In the genomic region with DNA sequence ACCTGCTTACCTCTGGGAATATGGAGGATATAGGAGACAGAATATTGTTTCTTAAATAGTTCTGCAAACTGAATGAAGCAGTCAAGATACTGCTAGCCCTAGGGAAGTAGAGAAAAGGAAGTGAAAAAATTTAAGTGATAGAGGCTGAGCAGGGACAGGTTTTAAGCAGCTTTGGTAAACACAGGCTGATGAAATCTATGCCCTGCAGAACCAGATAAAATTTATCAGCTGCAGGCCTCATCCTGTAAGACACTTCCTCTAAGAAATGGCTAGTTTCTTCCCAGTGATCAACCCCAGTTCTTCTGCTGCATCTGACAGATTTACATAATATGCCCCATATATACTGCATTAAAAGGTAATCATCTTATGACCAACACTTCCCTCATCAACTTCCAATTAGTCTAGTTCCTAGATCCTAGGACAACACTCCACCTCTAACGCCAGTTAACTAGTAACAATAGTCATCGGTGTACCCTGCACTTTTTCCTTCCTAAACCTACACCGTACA, we compare ENCODE assay signal across 8 cellular contexts. TPM values are rescaled to one million over a fixed set of nuclear protein-coding genes. Genes with fewer than 3 reads are reported as not detected.
DNase-seq lines count a peak whose midpoint lies in the region; ATAC-seq, FAIRE-seq and TF ChIP-seq lines count a peak whose summit lies in the region.

No MANE protein-coding gene starts in this region.

- no peak for ATAC-seq in psoas muscle
- no peak for ATAC-seq in HG03139 (IDR thresholded peaks at IDR 0.05; ENCODE audit: unreplicated experiment)

- H3K27ac ChIP-seq in psoas muscle, result peak overlapping the region; percentile 95

- WGBS in psoas muscle, 3 donors, result 50 to 56% (median 55%) methylated on average over 3 of the region's 3 CpGs

- peak overlapping the region; percentile 86 for H3K4me3 ChIP-seq in psoas muscle

- H3K4me1 ChIP-seq in psoas muscle, result peaks cover 35% of the 10 kb centered on the region

- peaks cover 30% of the 10 kb centered on the region for H3K36me3 Mint-ChIP-seq in endothelial cell (ENCODE audit: low read depth, unreplicated experiment)

- TF ChIP-seq POLR2A in GM12891 (IDR thresholded peaks at IDR 0.05; ENCODE audit: low read depth, low read length), result no peak

- peaks cover 22% of the 10 kb centered on the region for H3K27me3 Mint-ChIP-seq in endothelial cell (ENCODE audit: unreplicated experiment)

- peaks cover 66% of the 10 kb centered on the region for H3K4me1 Mint-ChIP-seq in endothelial cell (ENCODE audit: unreplicated experiment)

- H3K27me3 ChIP-seq in psoas muscle (ENCODE audit: insufficient read depth in 3 of 3, low read length in 2 of 3), result no peaks in the 10 kb centered on the region

- intact Hi-C loops in psoas muscle (cut with DNase I) (loop anchor here (5.0 to 10.0 kb wide), 3 partner anchors 131 to 341 kb away; a partner anchor contains a TSS), posterior cingulate gyrus (cut with DNase I) (loop anchor here (2.0 to 10.0 kb wide), 2 partner anchors 32 to 338 kb away; a partner anchor contains a TSS)

- H3K36me3 ChIP-seq in psoas muscle (ENCODE audit: insufficient read depth in 1 of 2, low read depth in 1 of 2), result peaks cover 0 to 23% of the 10 kb centered on the region in 2 donors

- TF ChIP-seq CTCF in endothelial cell (IDR thresholded peaks at IDR 0.05; ENCODE audit: unreplicated experiment) (no peak), psoas muscle (IDR thresholded peaks at IDR 0.05) (no peak)

- peak overlapping the region; percentile 95 for H3K27ac Mint-ChIP-seq in endothelial cell (ENCODE audit: unreplicated experiment)

- H3K9me3 ChIP-seq in psoas muscle, result no peaks in the 10 kb centered on the region

- FAIRE-seq in GM12891 (lab: Jason Lieb, UNC), result no peak

- DNase-seq in GM12891 (ENCODE audit: insufficient read length, low spot score) (no peak), RPMI8226 (peak; percentile 52), endothelial cell (ENCODE audit: low spot score) (no peak), psoas muscle (no peak), hippocampal formation (lab: John Stamatoyannopoulos, UW) (no peak), AG08396 (ENCODE audit: low spot score) (no peak), posterior cingulate gyrus (no peak)

- peak overlapping the region; percentile 98 for H3K4me3 Mint-ChIP-seq in endothelial cell (ENCODE audit: unreplicated experiment)

- H3K9me3 Mint-ChIP-seq in endothelial cell (ENCODE audit: unreplicated experiment), result no peaks in the 10 kb centered on the region

TF ChIP-seq in GM12891, 5 proteins besides CTCF, POLR2A, EP300 and RAD21:
- TF ChIP-seq TAF1 (IDR thresholded peaks at IDR 0.05; ENCODE audit: low read depth, low read length), result no peak
- TF ChIP-seq POU2F2 (IDR thresholded peaks at IDR 0.05; ENCODE audit: low read depth, low read length), result no peak
- no peak for TF ChIP-seq POLR2AphosphoS5 (IDR thresholded peaks at IDR 0.05; ENCODE audit: low read depth, low read length)
- TF ChIP-seq SPI1 (IDR thresholded peaks at IDR 0.05; ENCODE audit: low read depth, low read length), result peak; percentile 60; the same call in 1 of the 2 replicates
- no peak for TF ChIP-seq PAX5 (IDR thresholded peaks at IDR 0.05; ENCODE audit: insufficient read depth, low read length, severe bottlenecking)

RNA-seq across cellular contexts. Expression of a gene that starts 1.3 kb away (rescaled TPM):
- 39.7 TPM for polyA plus RNA-seq in GM12891 (2012; ENCODE audit: low read depth, missing spikeins)
- 302 TPM for total RNA-seq in endothelial cell (ENCODE audit: unreplicated experiment)
- 10 to 100 TPM; 36.7 to 57.4 (median 44.4) TPM for total RNA-seq in psoas muscle
- 10 to 100 TPM; 20.2 to 40.6 (median 21.0) TPM for polyA plus RNA-seq in psoas muscle

RNA-seq across cellular contexts. Expression of a gene that starts 8.7 kb away (rescaled TPM):
- polyA plus RNA-seq in GM12891 (2012; ENCODE audit: low read depth, missing spikeins), result 0.90 TPM
- total RNA-seq in endothelial cell (ENCODE audit: unreplicated experiment) (10.4 TPM), psoas muscle (10 to 100 TPM in 1 of 4 donors, 1 to 10 TPM in 3; 5.0 to 10.3 (median 6.6) TPM)
- 1 to 10 TPM; 3.5 to 7.8 (median 4.5) TPM for polyA plus RNA-seq in psoas muscle

RNA-seq across cellular contexts. Expression of a gene that starts 10.4 kb away (rescaled TPM):
- 12,117 TPM for polyA plus RNA-seq in GM12891 (2012; ENCODE audit: low read depth, missing spikeins)
- total RNA-seq in endothelial cell (ENCODE audit: unreplicated experiment) (3,242 TPM), psoas muscle (1,000 to 10,000 TPM; 2,052 to 2,475 (median 2,223) TPM)
- polyA plus RNA-seq in psoas muscle, result 1,000 to 10,000 TPM; 3,632 to 4,096 (median 3,726) TPM

RNA-seq across cellular contexts. Expression of a gene that starts 22.4 kb away (rescaled TPM):
- 201 TPM for polyA plus RNA-seq in GM12891 (2012; ENCODE audit: low read depth, missing spikeins)
- total RNA-seq in endothelial cell (ENCODE audit: unreplicated experiment) (84.3 TPM), psoas muscle (100 to 1,000 TPM in 3 of 4 donors, 10 to 100 TPM in 1; 75.3 to 138 (median 112) TPM)
- 100 to 1,000 TPM; 115 to 258 (median 157) TPM for polyA plus RNA-seq in psoas muscle

RNA-seq across cellular contexts. Expression of a gene that starts 25.6 kb away (rescaled TPM):
- 125 TPM for polyA plus RNA-seq in GM12891 (2012; ENCODE audit: low read depth, missing spikeins)
- total RNA-seq in endothelial cell (ENCODE audit: unreplicated experiment) (170 TPM), psoas muscle (1,000 to 10,000 TPM in 1 of 4 donors, 100 to 1,000 TPM in 3; 113 to 2,222 (median 606) TPM)
- 100 to 1,000 TPM; 151 to 786 (median 413) TPM for polyA plus RNA-seq in psoas muscle
